Comparison of ENCODE assay signal across 9 cellular contexts in genomic region chr1:213989740-213990472, GRCh38. TPM values are rescaled to one million over a fixed set of nuclear protein-coding genes. Genes with fewer than 3 reads are reported as not detected.
DNase-seq lines count a peak whose midpoint lies in the region; ATAC-seq, FAIRE-seq and TF ChIP-seq lines count a peak whose summit lies in the region.
"Had no signal": no experiment of that assay in that cellular context is flagged by ENCODE, and none has a peak within 500 bp of the region (broad histone marks: within the 10 kb centered on the region; RNA-seq: fewer than 3 reads in every experiment).

No MANE protein-coding gene starts in this region.

- no peak for FAIRE-seq in endothelial cell of umbilical vein (lab: Jason Lieb, UNC)
- FAIRE-seq in pancreas (lab: Jason Lieb, UNC): no peak
- FAIRE-seq in D721Med (lab: Jason Lieb, UNC): no peak

- H3K27ac ChIP-seq in endothelial cell of umbilical vein (ENCODE audit: insufficient read depth, low read depth, low read length) (no peak overlapping the region), pancreas (peak overlapping the region; percentile 26 to 94 (median 88))

- H4K20me1 ChIP-seq in endothelial cell of umbilical vein (replicated peaks; ENCODE audit: control insufficient read depth, extremely low read depth, insufficient read depth, low read length): no peaks in the 10 kb centered on the region

- dilution Hi-C loops in endothelial cell of umbilical vein (cut with MboI; ENCODE audit: extremely low pct_ligation_motif_present, low sequenced_read_pairs): no loop called here

- H3K4me1 ChIP-seq in endothelial cell of umbilical vein (ENCODE audit: control insufficient read depth, extremely low read depth, insufficient read depth, low read length): peaks cover 13% of the 10 kb centered on the region
- peaks cover 0 to 9% (median 5%) of the 10 kb centered on the region in 3 donors for H3K4me1 ChIP-seq in pancreas

- peak overlapping the region; percentile 84 for H3K4me2 ChIP-seq in endothelial cell of umbilical vein (ENCODE audit: insufficient read depth, low read length)

- H3K27me3 Mint-ChIP-seq in HFFc6 (ENCODE audit: insufficient read depth): peaks cover 18% of the 10 kb centered on the region

- H3K27me3 ChIP-seq in endothelial cell of umbilical vein (ENCODE audit: control insufficient read depth in 2 of 2, insufficient read depth in 2 of 2, low read length in 2 of 2) (peaks cover 21 to 25% of the 10 kb centered on the region in 2 experiments), pancreas (no peaks in the 10 kb centered on the region)

- no peaks in the 10 kb centered on the region for H3K9me3 ChIP-seq in endothelial cell of umbilical vein (replicated peaks; ENCODE audit: control insufficient read depth, insufficient read depth, low read length)
- no peaks in the 10 kb centered on the region for H3K9me3 ChIP-seq in pancreas

- BruUV-seq in endothelial cell of umbilical vein (replicated peaks; lab: Mats Ljungman, UMichigan): no TSS peak

- no peak for TF ChIP-seq POLR2A in endothelial cell of umbilical vein (IDR thresholded peaks at IDR 0.05; ENCODE audit: low read depth, low read length)

- H3K4me3 Mint-ChIP-seq in HFFc6: peak overlapping the region; percentile 93; the same call in 1 of the 2 replicates

- DNase-seq in HFFc6 (no peak), NCI-H510A (lab: John Stamatoyannopoulos, UW) (peak; percentile 82), endothelial cell of umbilical vein (ENCODE audit: low read depth, low spot score) (no peak), pancreas (peak in 4 of 6 donors; percentile 54 to 72 (median 64)), GM03348 (ENCODE audit: low spot score) (no peak), AG20443 (ENCODE audit: low spot score) (no peak), D721Med (ENCODE audit: insufficient read length, low spot score) (no peak)
- DNase-seq: effector memory CD4-positive, alpha-beta T cell had no signal

- H3K4me1 Mint-ChIP-seq in HFFc6 (ENCODE audit: low read depth): peaks cover 13% of the 10 kb centered on the region

- no peak overlapping the region for H3K9ac ChIP-seq in endothelial cell of umbilical vein (replicated peaks; ENCODE audit: extremely low read depth, insufficient read depth, low read length)

- POLR2A ChIA-PET in endothelial cell of umbilical vein (lab: Charles Lee): interaction anchor here (0.6 to 1.3 kb wide), 3 partner anchors 12 to 1204 kb away, joined by 3 to 9 read pairs (median 4); no protein-coding TSS in a partner anchor

- H3K79me2 ChIP-seq in endothelial cell of umbilical vein (ENCODE audit: control insufficient read depth, insufficient read depth, low read length): no peaks in the 10 kb centered on the region

- H3K4me3 ChIP-seq in endothelial cell of umbilical vein (replicated peaks in 1 of 3; ENCODE audit: insufficient read depth in 1 of 3, low read depth in 1 of 3, low read length in 3 of 3) (peak overlapping the region in 2 of 3 experiments; percentile 45 to 79), pancreas (peak overlapping the region; percentile 46 to 67 (median 54))

- 6 to 9% methylated on average over 5 of the region's 5 CpGs for WGBS in pancreas, 2 donors

- intact Hi-C loops in endothelial cell of umbilical vein (cut with micrococcal nuclease) (loop anchor here (5.0 kb wide), 4 partner anchors 342 to 1577 kb away; partner anchors contain the start of gene KCTD3), pancreas (cut with DNase I) (loop anchor here in 1 of 3 donors (10.0 kb wide), 1 partner anchor 405 kb away; no protein-coding TSS in a partner anchor)

- peak overlapping the region; percentile 97 for H2AFZ ChIP-seq in endothelial cell of umbilical vein (ENCODE audit: low read depth, low read length)

- no peaks in the 10 kb centered on the region for H3K36me3 Mint-ChIP-seq in HFFc6 (ENCODE audit: low read depth)

- no peak for TF ChIP-seq CTCF in HFFc6 (IDR thresholded peaks at IDR 0.05)
- TF ChIP-seq CTCF in endothelial cell of umbilical vein (IDR thresholded peaks at IDR 0.05; ENCODE audit: extremely low read depth in 1 of 2, insufficient read depth in 1 of 2, low read depth in 1 of 2, low read length in 2 of 2): no peak
- no peak for TF ChIP-seq CTCF in pancreas (IDR thresholded peaks at IDR 0.05)
- TF ChIP-seq CTCF in D721Med (IDR thresholded peaks at IDR 0.05; ENCODE audit: insufficient read depth, missing control alignments): no peak

- H3K9me1 ChIP-seq in endothelial cell of umbilical vein (replicated peaks; ENCODE audit: control insufficient read depth, extremely low read depth, insufficient read depth, low read length): no peaks in the 10 kb centered on the region

- CTCF ChIA-PET in endothelial cell of umbilical vein (lab: Charles Lee): interaction anchor here (0.8 to 4.4 kb wide), 7 partner anchors 9 to 339 kb away, joined by 3 to 48 read pairs (median 4); no protein-coding TSS in a partner anchor

- H3K27ac Mint-ChIP-seq in HFFc6: no peak overlapping the region

- no peaks in the 10 kb centered on the region for H3K9me3 Mint-ChIP-seq in HFFc6

- no peaks in the 10 kb centered on the region for H3K36me3 ChIP-seq in endothelial cell of umbilical vein (ENCODE audit: control insufficient read depth in 2 of 2, extremely low read depth in 1 of 2, insufficient read depth in 2 of 2, low read length in 2 of 2)
- no peaks in the 10 kb centered on the region for H3K36me3 ChIP-seq in pancreas

- ATAC-seq in pancreas (peak; percentile 35 to 48 (median 43)), HG02588 (IDR thresholded peaks at IDR 0.05; ENCODE audit: unreplicated experiment) (no peak)

TF ChIP-seq in endothelial cell of umbilical vein, 7 proteins besides CTCF, POLR2A, EP300 and RAD21:
- TF ChIP-seq MYC (IDR thresholded peaks at IDR 0.05; ENCODE audit: low read depth, low read length) (no peak), GATA2 (IDR thresholded peaks at IDR 0.05; ENCODE audit: insufficient read depth, insufficient read length, low read depth, low read length) (no peak), FOS (IDR thresholded peaks at IDR 0.05; ENCODE audit: borderline replicate concordance, insufficient read depth, low read length) (no peak), JUN (IDR thresholded peaks at IDR 0.05; ENCODE audit: borderline replicate concordance, insufficient read depth, insufficient read length, low read depth) (no peak), POLR2AphosphoS5 (IDR thresholded peaks at IDR 0.05; ENCODE audit: insufficient read depth, low read depth, low read length) (no peak), EZH2 (IDR thresholded peaks at IDR 0.05; ENCODE audit: borderline replicate concordance, low read depth, low read length, severe bottlenecking) (no peak)
- TF ChIP-seq, protein P1, sequence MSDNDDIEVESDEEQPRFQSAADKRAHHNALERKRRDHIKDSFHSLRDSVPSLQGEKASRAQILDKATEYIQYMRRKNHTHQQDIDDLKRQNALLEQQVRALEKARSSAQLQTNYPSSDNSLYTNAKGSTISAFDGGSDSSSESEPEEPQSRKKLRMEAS (IDR thresholded peaks at IDR 0.05; ENCODE audit: insufficient read depth, insufficient read length): no peak

RNA-seq across cellular contexts. Expression of gene PROX1, which starts 2.1 kb away (rescaled TPM):
- under 1 TPM; 0.14 to 0.96 (median 0.31) TPM for total RNA-seq in HFFc6 (2021; fragmentation: NEBNext Ultra II Directional; extraction: Animal tissue kit (Norgen Biotek cat#: 25700))
- total RNA-seq in endothelial cell of umbilical vein (3.3 and 4.0 TPM in 2 replicates), pancreas (10 to 100 TPM; 32.8 to 66.4 (median 38.4) TPM)
- polyA plus RNA-seq in endothelial cell of umbilical vein (1.5 and 2.2 TPM in 2 replicates), pancreas (1 to 10 TPM; 8.4 to 8.9 TPM)
- polyA plus RNA-seq in endothelial cell of umbilical vein (2011; cell fraction: cytosol; rRNA removed): 0.42 and 0.46 TPM in 2 replicates
- 3.0 and 3.4 TPM in 2 replicates for polyA plus RNA-seq in endothelial cell of umbilical vein (2011; cell fraction: nucleus; rRNA removed)
- polyA plus RNA-seq in endothelial cell of umbilical vein (2012): 1.0 and 1.2 TPM in 2 replicates
- 4.3 and 14.9 TPM in 2 replicates for polyA minus RNA-seq in endothelial cell of umbilical vein
- polyA minus RNA-seq in endothelial cell of umbilical vein (2011; cell fraction: cytosol; rRNA and poly(A)+ RNA removed): not detected
- 9.2 and 11.3 TPM in 2 replicates for polyA minus RNA-seq in endothelial cell of umbilical vein (2011; cell fraction: nucleus; rRNA and poly(A)+ RNA removed)

Comparison
In these comparisons a context has a peak if more than half of its experiments do, and no peak if none do; other contexts are left out.
1. DNase-seq: peak in NCI-H510A (single experiment) and pancreas (4 of 6); none in HFFc6 (single experiment), endothelial cell of umbilical vein (single experiment), GM03348 (single experiment), AG20443 (single experiment) and D721Med (single experiment).